Comparison of ENCODE assay signal across 9 cellular contexts in genomic region chr19:54095859-54096641, GRCh38. TPM values are rescaled to one million over a fixed set of nuclear protein-coding genes. Genes with fewer than 3 reads are reported as not detected.
A peak's percentile ranks its signal among the peaks of the same experiment; 100 is the strongest.
DNase-seq lines count a peak whose midpoint lies in the region; ATAC-seq, FAIRE-seq and TF ChIP-seq lines count a peak whose summit lies in the region.
"Not testable (repeated sequence)": the region's sequence is repeated elsewhere in the genome, so short reads cannot be mapped to it uniquely, and the experiment has no call there.
"Had no signal": no experiment of that assay in that cellular context is flagged by ENCODE, and none has a peak within 500 bp of the region (broad histone marks: within the 10 kb centered on the region; RNA-seq: fewer than 3 reads in every experiment).

No MANE protein-coding gene starts in this region.

- H3K9ac ChIP-seq in Loucy (ENCODE audit: low read depth, low read length, poor library complexity, severe bottlenecking) = peak overlapping the region; percentile 42

- not testable (repeated sequence) for H3K36me3 ChIP-seq in Loucy (ENCODE audit: insufficient read depth, low read length); pancreas; testis (ENCODE audit: low read depth, missing control alignments)

- H3K27me3 Mint-ChIP-seq in T-cell = peaks cover 10 to 15% of the 10 kb centered on the region in 2 donors
- H3K27me3 Mint-ChIP-seq in effector memory CD8-positive, alpha-beta T cell = not testable (repeated sequence)

- H3F3A ChIP-seq in Loucy (ENCODE audit: low read depth) = not testable (repeated sequence)

- not testable (repeated sequence) for H3K9me2 ChIP-seq in Loucy (replicated peaks; ENCODE audit: low read depth, low read length)

- H3K27ac ChIP-seq in pancreas = peak overlapping the region in 1 of 4 donors; percentile 17
- peak overlapping the region in 1 of 2 donors; percentile 68 for H3K27ac ChIP-seq in testis

- not testable (repeated sequence) for H3K9me3 Mint-ChIP-seq in T-cell; effector memory CD8-positive, alpha-beta T cell

- peak overlapping the region; percentile 74 to 80 (median 79) for H3K4me3 Mint-ChIP-seq in T-cell
- H3K4me3 Mint-ChIP-seq in effector memory CD8-positive, alpha-beta T cell = peak overlapping the region; percentile 61 to 85

- peaks cover 14 to 15% (median 15%) of the 10 kb centered on the region in 3 donors for H3K4me1 Mint-ChIP-seq in T-cell
- peaks cover 8 to 11% of the 10 kb centered on the region in 2 donors for H3K4me1 Mint-ChIP-seq in effector memory CD8-positive, alpha-beta T cell (ENCODE audit: low read depth in 2 of 2)

- not testable (repeated sequence) for TF ChIP-seq POLR2A in testis (IDR thresholded peaks at IDR 0.05)

- CTCF ChIA-PET in T-cell (lab: Charles Lee) = interaction anchor here (0.5 to 1.2 kb wide), 6 partner anchors 37 to 1051 kb away, joined by 3 to 4 read pairs (median 3); partner anchors contain the start of genes CNOT3 (in 1 of the 2), LILRB3 (in 1 of the 2) and MBOAT7 (in 1 of the 2)

- peak overlapping the region; percentile 70 for H3K4me2 ChIP-seq in Loucy (ENCODE audit: low read depth, low read length, poor library complexity, severe bottlenecking)

- DNase-seq in DMS53 treated with DMSO at 0.1 percent for 48 hours (lab: John Stamatoyannopoulos, UW; ENCODE audit: unreplicated experiment) (peak; percentile 34), T-cell (peak in 30 of 34 experiments; percentile 15 to 64 (median 44)), iris pigment epithelial cell (ENCODE audit: low read depth) (peak; percentile 51), pancreas (peak in 3 of 6 donors; percentile 35 to 79 (median 71)), testis (peak; percentile 56)
- peak; percentile 82 for DNase-seq in activated effector memory CD4-positive, alpha-beta T cell treated with anti-CD3 and anti-CD28 coated beads, Interleukin-2, amount 50 U/mL, for 16 hours
- DNase-seq in effector memory CD8-positive, alpha-beta T cell = peak; percentile 43 to 57 (median 50)

- H3K36me3 Mint-ChIP-seq in T-cell = not testable (repeated sequence)
- H3K36me3 Mint-ChIP-seq in effector memory CD8-positive, alpha-beta T cell (ENCODE audit: insufficient read depth) = peaks cover 20% of the 10 kb centered on the region

- ATAC-seq in T-cell (replicated peaks in 1 of 4) = peak; percentile 82 to 89 (median 86)
- ATAC-seq in effector memory CD8-positive, alpha-beta T cell (replicated peaks) = peak; percentile 93
- peak; percentile 76 to 88 (median 85) for ATAC-seq in pancreas

- not testable (repeated sequence) for FAIRE-seq in pancreas (lab: Jason Lieb, UNC)

- not testable (repeated sequence) for H3K79me2 ChIP-seq in Loucy (ENCODE audit: insufficient read depth, low read length)

- WGBS in pancreas, 2 donors = 1% methylated on average over 40 to 46 of the region's 46 CpGs
- 1% methylated on average over 33 to 34 of the region's 46 CpGs for WGBS in testis, 2 donors

- peak overlapping the region; percentile 74 to 79 for H3K27ac Mint-ChIP-seq in T-cell
- peak overlapping the region; percentile 93 to 98 for H3K27ac Mint-ChIP-seq in effector memory CD8-positive, alpha-beta T cell

- POLR2A ChIA-PET in T-cell (lab: Charles Lee) = not testable (repeated sequence)

- intact Hi-C loops in pancreas (cut with DNase I); testis (cut with DNase I; ENCODE audit: low total_unique reads): not testable (repeated sequence)

- not testable (repeated sequence) for H3K4me1 ChIP-seq in Loucy (ENCODE audit: insufficient read depth, low read length, poor library complexity, severe bottlenecking); pancreas; testis

- H4K20me1 ChIP-seq in Loucy (ENCODE audit: insufficient read depth, low read length, poor library complexity, severe bottlenecking) = not testable (repeated sequence)

- TF ChIP-seq CTCF in Loucy (conservative IDR thresholded peaks at IDR 0.05; ENCODE audit: low read length); pancreas (IDR thresholded peaks at IDR 0.05): not testable (repeated sequence)
- TF ChIP-seq CTCF in testis (IDR thresholded peaks at IDR 0.05) = peak in 1 of 3 experiments; percentile 32

- not testable (repeated sequence) for H3K27me3 ChIP-seq in Loucy (ENCODE audit: insufficient read depth, low read length, poor library complexity, severe bottlenecking); pancreas; testis

- H3K4me3 ChIP-seq in Loucy (ENCODE audit: low read length, poor library complexity, severe bottlenecking) (peak overlapping the region; percentile 60), pancreas (peak overlapping the region in 2 of 4 donors; percentile 26 to 41), testis (peak overlapping the region; percentile 0 to 44)

- H2AFZ ChIP-seq in Loucy (ENCODE audit: low read length) = peak overlapping the region; percentile 91

- H3K9me3 ChIP-seq in Loucy (ENCODE audit: insufficient read depth, low read depth, low read length); pancreas; testis: not testable (repeated sequence)

RNA-seq across cellular contexts. Expression of gene OSCAR, which starts 4.6 kb away (rescaled TPM):
- total RNA-seq in T-cell = under 1 TPM; 0.32 to 0.76 (median 0.58) TPM
- 1 to 10 TPM in 2 of 6 donors, under 1 TPM in 3, not detected in 1; 0.41 to 3.2 (median 0.84) TPM for total RNA-seq in pancreas
- polyA plus RNA-seq in pancreas = 1 to 10 TPM; 1.0 to 1.1 TPM
- total RNA-seq in testis = 1 to 10 TPM; 1.2 to 1.7 TPM
- polyA plus RNA-seq in testis (ENCODE audit: insufficient read depth, low read depth, low replicate concordance) = 1.7 TPM
- total RNA-seq: temporal lobe had no signal

RNA-seq across cellular contexts. Expression of gene NDUFA3, which starts 6.6 kb away (rescaled TPM):
- total RNA-seq in T-cell (100 to 1,000 TPM in 3 of 5 donors, 10 to 100 TPM in 2; 77.4 to 137 (median 123) TPM), pancreas (10 to 100 TPM; 27.7 to 52.1 (median 45.1) TPM), testis (10 to 100 TPM; 40.0 to 55.6 TPM)
- polyA plus RNA-seq in pancreas (100 to 1,000 TPM; 107 to 166 TPM), testis (ENCODE audit: insufficient read depth, low read depth, low replicate concordance) (251 TPM)

RNA-seq across cellular contexts. Expression of gene TARM1, which starts 14.9 kb away (rescaled TPM):
- not detected for total RNA-seq in T-cell
- not detected for total RNA-seq in pancreas
- not detected for polyA plus RNA-seq in pancreas
- under 1 TPM in 1 of 2 donors, not detected in 1; 0.37 TPM for total RNA-seq in testis
- not detected for polyA plus RNA-seq in testis (ENCODE audit: insufficient read depth, low read depth, low replicate concordance)
- total RNA-seq: temporal lobe had no signal

RNA-seq across cellular contexts. Expression of gene TFPT, which starts 19.4 kb away (rescaled TPM):
- 10 to 100 TPM; 12.0 to 27.0 (median 20.7) TPM for total RNA-seq in T-cell
- total RNA-seq in pancreas = 1 to 10 TPM; 3.8 to 8.8 (median 5.0) TPM
- 10 to 100 TPM; 16.1 to 16.6 TPM for polyA plus RNA-seq in pancreas
- total RNA-seq in testis = 10 to 100 TPM; 11.2 to 12.9 TPM
- 16.0 TPM for polyA plus RNA-seq in testis (ENCODE audit: insufficient read depth, low read depth, low replicate concordance)

RNA-seq across cellular contexts. Expression of gene PRPF31, which starts 19.5 kb away (rescaled TPM):
- 10 to 100 TPM; 56.3 to 75.3 (median 69.8) TPM for total RNA-seq in T-cell
- 10 to 100 TPM; 14.4 to 27.2 (median 19.5) TPM for total RNA-seq in pancreas
- 10 to 100 TPM; 45.0 to 47.1 TPM for polyA plus RNA-seq in pancreas
- total RNA-seq in testis = 10 to 100 TPM; 60.1 to 66.6 TPM
- polyA plus RNA-seq in testis (ENCODE audit: insufficient read depth, low read depth, low replicate concordance) = 56.4 TPM
